11 cellular contexts compared by ENCODE assay signal in the genomic region with DNA sequence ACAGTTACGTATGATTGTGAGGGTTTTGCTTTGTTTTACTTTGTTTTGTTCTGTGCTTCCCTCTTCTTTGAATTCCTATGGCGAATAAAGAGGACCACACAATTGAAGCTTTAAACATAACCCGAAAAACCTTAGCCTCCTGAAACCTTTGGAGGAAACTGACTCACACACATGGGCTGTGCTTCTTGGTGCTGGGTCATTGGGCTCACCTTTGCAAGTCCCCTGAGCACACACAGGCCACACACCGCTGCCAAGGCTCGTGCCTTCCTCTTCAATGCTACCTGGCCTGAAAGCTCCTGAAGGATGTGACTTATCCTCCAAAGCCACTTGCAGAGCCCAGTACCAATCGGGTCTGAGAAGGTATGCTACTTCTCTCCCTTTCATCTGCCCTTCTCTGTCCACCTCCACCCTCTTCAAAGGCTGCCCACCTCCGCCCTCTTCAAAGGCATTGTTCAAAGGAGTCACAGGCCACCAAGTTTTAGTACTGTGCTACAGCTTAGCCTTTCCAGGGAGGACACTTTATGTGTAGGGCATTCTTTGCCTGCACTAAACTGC.
DNase-seq lines count a peak whose midpoint lies in the region; ATAC-seq and TF ChIP-seq lines count a peak whose summit lies in the region.
"Had no signal": no experiment of that assay in that cellular context is flagged by ENCODE, and none has a peak within 500 bp of the region (broad histone marks: within the 10 kb centered on the region; RNA-seq: fewer than 3 reads in every experiment).

No MANE protein-coding gene starts in this region.

- H3K4me3 Mint-ChIP-seq in activated CD8-positive, alpha-beta T cell treated with anti-CD3 and anti-CD28 coated beads for 36 hours: no peak overlapping the region
- no peak overlapping the region for H3K4me3 Mint-ChIP-seq in activated CD8-positive, alpha-beta T cell treated with anti-CD3 and anti-CD28 coated beads, Interleukin-2, amount 10 ng/mL, durations not matched to agents 7 days and 5 days
- no peak overlapping the region for H3K4me3 Mint-ChIP-seq in activated naive CD8-positive, alpha-beta T cell treated with anti-CD3 and anti-CD28 coated beads for 36 hours
- no peak overlapping the region for H3K4me3 Mint-ChIP-seq in T-cell

- peaks cover 29 to 41% of the 10 kb centered on the region in 2 donors for H3K4me1 ChIP-seq in left lung
- peaks cover 40% of the 10 kb centered on the region for H3K4me1 ChIP-seq in stomach smooth muscle (ENCODE audit: control insufficient read depth, insufficient read depth, low read length)

- H3K36me3 Mint-ChIP-seq in activated CD8-positive, alpha-beta T cell treated with anti-CD3 and anti-CD28 coated beads for 36 hours (ENCODE audit: low read depth): peaks cover 47% of the 10 kb centered on the region
- H3K36me3 Mint-ChIP-seq in activated CD8-positive, alpha-beta T cell treated with anti-CD3 and anti-CD28 coated beads, Interleukin-2, amount 10 ng/mL, durations not matched to agents 7 days and 5 days (ENCODE audit: low read depth): peaks cover 30% of the 10 kb centered on the region
- H3K36me3 Mint-ChIP-seq in activated naive CD8-positive, alpha-beta T cell treated with anti-CD3 and anti-CD28 coated beads for 36 hours: peaks cover 57% of the 10 kb centered on the region
- H3K36me3 Mint-ChIP-seq in T-cell: peaks cover 35% of the 10 kb centered on the region

- POLR2A ChIA-PET in activated CD8-positive, alpha-beta T cell treated with anti-CD3 and anti-CD28 coated beads for 36 hours (lab: Charles Lee): interaction anchor here (0.6 kb wide), 1 partner anchor 10 kb away, joined by 3 read pairs; no protein-coding TSS in a partner anchor
- POLR2A ChIA-PET in activated CD8-positive, alpha-beta T cell treated with anti-CD3 and anti-CD28 coated beads, Interleukin-2, amount 10 ng/mL, durations not matched to agents 7 days and 5 days (lab: Charles Lee): no interaction called here
- POLR2A ChIA-PET in T-cell (lab: Charles Lee): no interaction called here

- TF ChIP-seq CTCF in activated CD8-positive, alpha-beta T cell treated with anti-CD3 and anti-CD28 coated beads for 36 hours (IDR thresholded peaks at IDR 0.05): no peak
- no peak for TF ChIP-seq CTCF in left lung (IDR thresholded peaks at IDR 0.05)

- H3K27ac Mint-ChIP-seq in activated CD8-positive, alpha-beta T cell treated with anti-CD3 and anti-CD28 coated beads for 36 hours: peak overlapping the region; percentile 90
- H3K27ac Mint-ChIP-seq in activated CD8-positive, alpha-beta T cell treated with anti-CD3 and anti-CD28 coated beads, Interleukin-2, amount 10 ng/mL, durations not matched to agents 7 days and 5 days: no peak overlapping the region
- peak overlapping the region; percentile 92 for H3K27ac Mint-ChIP-seq in activated naive CD8-positive, alpha-beta T cell treated with anti-CD3 and anti-CD28 coated beads for 36 hours
- H3K27ac Mint-ChIP-seq in T-cell: peak overlapping the region in 1 of 2 donors; percentile 94

- H3K27ac ChIP-seq in left lung (peak overlapping the region; percentile 84 to 94), stomach smooth muscle (ENCODE audit: low read length) (peak overlapping the region; percentile 91)

- H3K27me3 ChIP-seq in left lung: no peaks in the 10 kb centered on the region
- H3K27me3 ChIP-seq in stomach smooth muscle (ENCODE audit: control insufficient read depth in 1 of 2, insufficient read depth in 2 of 2, low read length in 2 of 2): no peaks in the 10 kb centered on the region

- DNase-seq in activated CD8-positive, alpha-beta T cell treated with anti-CD3 and anti-CD28 coated beads for 36 hours: no peak
- DNase-seq in activated CD8-positive, alpha-beta T cell treated with anti-CD3 and anti-CD28 coated beads, Interleukin-2, amount 10 ng/mL, durations not matched to agents 7 days and 5 days: no peak
- no peak for DNase-seq in activated naive CD8-positive, alpha-beta T cell treated with anti-CD3 and anti-CD28 coated beads for 36 hours
- DNase-seq in left lung: no peak
- no peak for DNase-seq in NCI-H345 (lab: John Stamatoyannopoulos, UW)
- DNase-seq in T-cell: no peak
- DNase-seq: GOT3, NCI-H446 treated with DMSO at 0.1 percent for 48 hours had no signal

- H3K4me1 Mint-ChIP-seq in activated CD8-positive, alpha-beta T cell treated with anti-CD3 and anti-CD28 coated beads for 36 hours (ENCODE audit: low read depth): peaks cover 53% of the 10 kb centered on the region
- H3K4me1 Mint-ChIP-seq in activated CD8-positive, alpha-beta T cell treated with anti-CD3 and anti-CD28 coated beads, Interleukin-2, amount 10 ng/mL, durations not matched to agents 7 days and 5 days (ENCODE audit: low read depth): peaks cover 40% of the 10 kb centered on the region
- H3K4me1 Mint-ChIP-seq in activated naive CD8-positive, alpha-beta T cell treated with anti-CD3 and anti-CD28 coated beads for 36 hours: peaks cover 62% of the 10 kb centered on the region
- H3K4me1 Mint-ChIP-seq in T-cell: peaks cover 62 to 76% (median 70%) of the 10 kb centered on the region in 3 donors

- no peaks in the 10 kb centered on the region for H3K27me3 Mint-ChIP-seq in activated CD8-positive, alpha-beta T cell treated with anti-CD3 and anti-CD28 coated beads for 36 hours
- no peaks in the 10 kb centered on the region for H3K27me3 Mint-ChIP-seq in activated CD8-positive, alpha-beta T cell treated with anti-CD3 and anti-CD28 coated beads, Interleukin-2, amount 10 ng/mL, durations not matched to agents 7 days and 5 days (ENCODE audit: low read depth)
- no peaks in the 10 kb centered on the region for H3K27me3 Mint-ChIP-seq in activated naive CD8-positive, alpha-beta T cell treated with anti-CD3 and anti-CD28 coated beads for 36 hours
- no peaks in the 10 kb centered on the region for H3K27me3 Mint-ChIP-seq in T-cell
- H3K27me3 Mint-ChIP-seq: stimulated activated naive CD8-positive, alpha-beta T cell treated with anti-CD3 and anti-CD28 coated beads, Interleukin-15, Interleukin-2, amounts not matched to agents 100 ng/mL and 50 ng/mL, for 24 hours had no signal

- intact Hi-C loops in activated CD8-positive, alpha-beta T cell treated with anti-CD3 and anti-CD28 coated beads for 36 hours (cut with micrococcal nuclease): loop anchor here (10.0 kb wide), 1 partner anchor 112 kb away; the partner anchor contains the start of gene FOXN3
- intact Hi-C loops in left lung (cut with DNase I): loop anchor here in 1 of 2 donors (10.0 kb wide), 1 partner anchor 112 kb away; the partner anchor contains the start of gene FOXN3

- CTCF ChIA-PET in activated CD8-positive, alpha-beta T cell treated with anti-CD3 and anti-CD28 coated beads for 36 hours (lab: Charles Lee): no interaction called here
- CTCF ChIA-PET in activated CD8-positive, alpha-beta T cell treated with anti-CD3 and anti-CD28 coated beads, Interleukin-2, amount 10 ng/mL, durations not matched to agents 7 days and 5 days (lab: Charles Lee): no interaction called here
- CTCF ChIA-PET in T-cell (lab: Charles Lee): no interaction called here

- ATAC-seq in activated CD8-positive, alpha-beta T cell treated with anti-CD3 and anti-CD28 coated beads for 36 hours: no peak
- no peak for ATAC-seq in activated CD8-positive, alpha-beta T cell treated with anti-CD3 and anti-CD28 coated beads, Interleukin-2, amount 10 ng/mL, durations not matched to agents 7 days and 5 days
- ATAC-seq in left lung: no peak
- no peak for ATAC-seq in HG03565 (IDR thresholded peaks at IDR 0.05; ENCODE audit: unreplicated experiment)
- ATAC-seq in T-cell (replicated peaks in 1 of 4): no peak

- H3K36me3 ChIP-seq in left lung: no peaks in the 10 kb centered on the region
- no peaks in the 10 kb centered on the region for H3K36me3 ChIP-seq in stomach smooth muscle (ENCODE audit: control insufficient read depth in 2 of 2, insufficient read depth in 2 of 2, low read length in 2 of 2)

- H3K9me3 Mint-ChIP-seq in activated CD8-positive, alpha-beta T cell treated with anti-CD3 and anti-CD28 coated beads for 36 hours: peaks cover 8% of the 10 kb centered on the region
- no peaks in the 10 kb centered on the region for H3K9me3 Mint-ChIP-seq in activated CD8-positive, alpha-beta T cell treated with anti-CD3 and anti-CD28 coated beads, Interleukin-2, amount 10 ng/mL, durations not matched to agents 7 days and 5 days (ENCODE audit: insufficient read depth)
- H3K9me3 Mint-ChIP-seq in activated naive CD8-positive, alpha-beta T cell treated with anti-CD3 and anti-CD28 coated beads for 36 hours: peaks cover 7% of the 10 kb centered on the region
- H3K9me3 Mint-ChIP-seq in T-cell: no peaks in the 10 kb centered on the region

- no peak overlapping the region for H3K9ac ChIP-seq in stomach smooth muscle (ENCODE audit: low read length in 2 of 2)

- no peak overlapping the region for H3K4me3 ChIP-seq in left lung
- H3K4me3 ChIP-seq in stomach smooth muscle (ENCODE audit: low read length in 2 of 2): no peak overlapping the region

- H3K9me3 ChIP-seq in left lung (no peaks in the 10 kb centered on the region), stomach smooth muscle (ENCODE audit: control insufficient read depth in 2 of 2, low read length in 2 of 2) (no peaks in the 10 kb centered on the region)
